16 cellular contexts compared by ENCODE assay signal in the genomic region with DNA sequence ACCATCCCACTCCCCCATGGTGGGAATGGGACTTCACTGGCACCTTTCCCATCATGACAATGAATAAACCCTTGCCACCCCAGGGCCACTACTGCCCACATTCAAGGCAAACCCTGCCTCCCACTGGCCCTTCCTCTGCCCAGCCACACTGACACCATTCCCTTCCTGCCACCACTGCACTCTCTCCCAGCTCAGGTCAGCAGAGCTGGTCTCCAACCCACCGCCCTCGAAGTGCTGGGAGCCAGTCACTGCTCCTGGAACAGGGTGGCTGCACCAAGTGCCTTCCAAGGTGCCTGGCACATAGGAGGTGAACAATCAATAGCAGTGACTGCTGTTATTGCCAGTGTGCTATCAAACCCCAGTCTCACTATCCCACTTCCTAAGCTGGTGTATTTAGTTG. TPM values are rescaled to one million over a fixed set of nuclear protein-coding genes. Genes with fewer than 3 reads are reported as not detected.
DNase-seq lines count a peak whose midpoint lies in the region; ATAC-seq and TF ChIP-seq lines count a peak whose summit lies in the region.
"Had no signal": no experiment of that assay in that cellular context is flagged by ENCODE, and none has a peak within 500 bp of the region (broad histone marks: within the 10 kb centered on the region; RNA-seq: fewer than 3 reads in every experiment).

No MANE protein-coding gene starts in this region.

- H3K4me1 Mint-ChIP-seq in endodermal cell (peaks cover 20% of the 10 kb centered on the region), osteocyte (ENCODE audit: unreplicated experiment) (peaks cover 7% of the 10 kb centered on the region)
- H3K4me1 Mint-ChIP-seq in activated CD4-positive, alpha-beta T cell treated with anti-CD3 and anti-CD28 coated beads, Interleukin-2, amount 10 ng/mL, durations not matched to agents 7 days and 5 days, result no peaks in the 10 kb centered on the region

- H3K4me3 Mint-ChIP-seq in endodermal cell, result no peak overlapping the region
- H3K4me3 Mint-ChIP-seq in osteocyte (ENCODE audit: unreplicated experiment), result no peak overlapping the region
- H3K4me3 Mint-ChIP-seq in activated CD4-positive, alpha-beta T cell treated with anti-CD3 and anti-CD28 coated beads, Interleukin-2, amount 10 ng/mL, durations not matched to agents 7 days and 5 days, result no peak overlapping the region
- H3K4me3 Mint-ChIP-seq: CD4-positive, alpha-beta T cell; GM23338 had no signal

- TF ChIP-seq CTCF in HL-60 (IDR thresholded peaks at IDR 0.05; ENCODE audit: insufficient read depth, low read length) (no peak), endodermal cell (conservative IDR thresholded peaks at IDR 0.05) (no peak), osteocyte (IDR thresholded peaks at IDR 0.05) (no peak)

- no peak for ATAC-seq in GM19467 (IDR thresholded peaks at IDR 0.05; ENCODE audit: unreplicated experiment)
- ATAC-seq: GM23338, HepG2 had no signal

- H3K36me3 Mint-ChIP-seq in endodermal cell (ENCODE audit: low read depth) (peaks cover 10% of the 10 kb centered on the region), osteocyte (ENCODE audit: unreplicated experiment) (peaks cover 4% of the 10 kb centered on the region)
- H3K36me3 Mint-ChIP-seq in activated CD4-positive, alpha-beta T cell treated with anti-CD3 and anti-CD28 coated beads, Interleukin-2, amount 10 ng/mL, durations not matched to agents 7 days and 5 days (ENCODE audit: low read depth), result no peaks in the 10 kb centered on the region

- POLR2A ChIA-PET in activated CD4-positive, alpha-beta T cell treated with anti-CD3 and anti-CD28 coated beads, Interleukin-2, amount 10 ng/mL, durations not matched to agents 7 days and 5 days (lab: Charles Lee), result no interaction called here

- H3K9ac ChIP-seq in BLaER1 treated with 17β-estradiol and CSF1 and Interleukin-3, amounts not matched to agents 10 nM and 100 nM, result no peak overlapping the region; a peak in 1 of 22 replicates
- H3K9ac ChIP-seq in endodermal cell (ENCODE audit: extremely low read depth, low read length, poor library complexity, severe bottlenecking), result no peak overlapping the region

- no peaks in the 10 kb centered on the region for H3K27me3 ChIP-seq in BLaER1 treated with 17β-estradiol and CSF1 and Interleukin-3, amounts not matched to agents 10 nM and 100 nM
- H3K27me3 ChIP-seq in HL-60 (ENCODE audit: insufficient read depth, poor library complexity, severe bottlenecking) (no peaks in the 10 kb centered on the region), endodermal cell (ENCODE audit: control insufficient read depth, insufficient read depth, low read length, poor library complexity, severe bottlenecking) (no peaks in the 10 kb centered on the region)

- no peak for DNase-seq in HL-60 (ENCODE audit: low read depth in 1 of 2, low spot score in 1 of 2)
- DNase-seq in endodermal cell, result no peak
- peak; percentile 73 for DNase-seq in osteocyte (ENCODE audit: extremely low spot score, unreplicated experiment)
- no peak for DNase-seq in NCI-H128 (lab: John Stamatoyannopoulos, UW; ENCODE audit: unreplicated experiment)
- no peak for DNase-seq in NCI-H1092 treated with DMSO at 0.1 percent for 48 hours (lab: John Stamatoyannopoulos, UW)
- no peak for DNase-seq in activated CD4-positive, alpha-beta T cell treated with anti-CD3 and anti-CD28 coated beads, Interleukin-2, amount 10 ng/mL, durations not matched to agents 7 days and 5 days
- DNase-seq: 8988T; C1 segment of cervical spinal cord; Caco-2; CD4-positive, alpha-beta T cell; H7; KG1 had no signal

- H3K4me3 ChIP-seq in BLaER1 treated with 17β-estradiol and CSF1 and Interleukin-3, amounts not matched to agents 10 nM and 100 nM, result no peak overlapping the region
- H3K4me3 ChIP-seq in HL-60 (replicated peaks; ENCODE audit: insufficient read depth, low read length) (no peak overlapping the region), endodermal cell (ENCODE audit: low read length) (no peak overlapping the region)
- H3K4me3 ChIP-seq: GM23338 had no signal

- 99 to 100% methylated on average over 1 to 2 of the region's 2 CpGs for WGBS in endodermal cell (ENCODE audit: insufficient coverage in 1 of 2, insufficient read length in 1 of 2), 2 experiments

- H3K27me3 Mint-ChIP-seq in endodermal cell (ENCODE audit: insufficient read depth) (no peaks in the 10 kb centered on the region), osteocyte (ENCODE audit: unreplicated experiment) (no peaks in the 10 kb centered on the region)
- no peaks in the 10 kb centered on the region for H3K27me3 Mint-ChIP-seq in activated CD4-positive, alpha-beta T cell treated with anti-CD3 and anti-CD28 coated beads, Interleukin-2, amount 10 ng/mL, durations not matched to agents 7 days and 5 days
- H3K27me3 Mint-ChIP-seq: CD4-positive, alpha-beta T cell had no signal

- CTCF ChIA-PET in activated CD4-positive, alpha-beta T cell treated with anti-CD3 and anti-CD28 coated beads, Interleukin-2, amount 10 ng/mL, durations not matched to agents 7 days and 5 days (lab: Charles Lee), result interaction anchor here (0.7 to 1.0 kb wide), 2 partner anchors 20 to 48 kb away, joined by 3 read pairs; no protein-coding TSS in a partner anchor

- H3K4me2 ChIP-seq in BLaER1 treated with 17β-estradiol and CSF1 and Interleukin-3, amounts not matched to agents 10 nM and 100 nM, result peak overlapping the region in 10 of 11 experiments; percentile 18 to 98 (median 78); a peak in 17 of 22 replicates
- H3K4me2 ChIP-seq: GM23338 had no signal

- H3K4me1 ChIP-seq in BLaER1 treated with 17β-estradiol and CSF1 and Interleukin-3, amounts not matched to agents 10 nM and 100 nM, result peaks cover 51 to 73% (median 67%) of the 10 kb centered on the region in 10 experiments
- H3K4me1 ChIP-seq in endodermal cell (ENCODE audit: control insufficient read depth, insufficient read depth, low read length), result no peaks in the 10 kb centered on the region

- H4K20me1 ChIP-seq in BLaER1 treated with 17β-estradiol and CSF1 and Interleukin-3, amounts not matched to agents 10 nM and 100 nM, result no peaks in the 10 kb centered on the region

- H3K9me3 Mint-ChIP-seq in endodermal cell, result peaks cover 7% of the 10 kb centered on the region
- no peaks in the 10 kb centered on the region for H3K9me3 Mint-ChIP-seq in osteocyte (ENCODE audit: unreplicated experiment)
- no peaks in the 10 kb centered on the region for H3K9me3 Mint-ChIP-seq in activated CD4-positive, alpha-beta T cell treated with anti-CD3 and anti-CD28 coated beads, Interleukin-2, amount 10 ng/mL, durations not matched to agents 7 days and 5 days
- H3K9me3 Mint-ChIP-seq: CD4-positive, alpha-beta T cell; GM23338 had no signal

- H3K9me3 ChIP-seq in BLaER1 treated with 17β-estradiol and CSF1 and Interleukin-3, amounts not matched to agents 10 nM and 100 nM (replicated peaks in 1 of 11), result peaks cover 0 to 10% (median 7%) of the 10 kb centered on the region in 11 experiments; a peak in 12 of 22 replicates
- no peaks in the 10 kb centered on the region for H3K9me3 ChIP-seq in endodermal cell (ENCODE audit: control insufficient read depth, low read length)
- H3K9me3 ChIP-seq: Caco-2 had no signal

- H3K36me3 ChIP-seq in BLaER1 treated with 17β-estradiol and CSF1 and Interleukin-3, amounts not matched to agents 10 nM and 100 nM, result peaks cover 0 to 22% (median 6%) of the 10 kb centered on the region in 11 experiments; a peak in 12 of 22 replicates
- H3K36me3 ChIP-seq in endodermal cell (ENCODE audit: control insufficient read depth, insufficient read depth, low read length), result no peaks in the 10 kb centered on the region

- H3K27ac Mint-ChIP-seq in endodermal cell, result peak overlapping the region; percentile 38
- H3K27ac Mint-ChIP-seq in osteocyte (ENCODE audit: unreplicated experiment), result no peak overlapping the region
- H3K27ac Mint-ChIP-seq in activated CD4-positive, alpha-beta T cell treated with anti-CD3 and anti-CD28 coated beads, Interleukin-2, amount 10 ng/mL, durations not matched to agents 7 days and 5 days, result no peak overlapping the region
- H3K27ac Mint-ChIP-seq: CD4-positive, alpha-beta T cell; GM23338 had no signal

- H3K27ac ChIP-seq in BLaER1 treated with 17β-estradiol and CSF1 and Interleukin-3, amounts not matched to agents 10 nM and 100 nM, result peak overlapping the region in 10 of 11 experiments; percentile 9 to 100 (median 98); a peak in 18 of 22 replicates
- H3K27ac ChIP-seq in HL-60 (replicated peaks), result peak overlapping the region; percentile 77
- no peak overlapping the region for H3K27ac ChIP-seq in endodermal cell (ENCODE audit: low read depth, low read length)

RNA-seq across cellular contexts. Expression of gene PRDM10, which starts 27.1 kb away (rescaled TPM):
- total RNA-seq in endodermal cell (10 to 100 TPM; 15.9 to 16.4 TPM), osteocyte (15.3 and 17.2 TPM in 2 replicates)
- polyA plus RNA-seq in endodermal cell (2013, experiment 1 of 2), result 9.9 TPM
- 9.7 TPM for polyA plus RNA-seq in endodermal cell (2013, experiment 2 of 2)
- total RNA-seq in activated CD4-positive, alpha-beta T cell treated with anti-CD3 and anti-CD28 coated beads, Interleukin-2, amount 10 ng/mL, durations not matched to agents 7 days and 5 days, result 10 to 100 TPM; 12.9 to 15.2 TPM
